ENCODE assay signal across 27 cellular contexts in genomic region chr10:30535677-30536076, GRCh38.
"Had no signal": no experiment of that assay in that cellular context is flagged by ENCODE, and none has a peak within 500 bp of the region (broad histone marks: within the 10 kb centered on the region; RNA-seq: fewer than 3 reads in every experiment).

No MANE protein-coding gene starts in this region.

- H3K4me3 Mint-ChIP-seq: dendritic cell treated with granulocyte-macrophage colony-stimulating factor and Interleukin-4, amounts not matched to agents 40 ng/mL and 50 ng/mL, for 4 days; effector memory CD8-positive, alpha-beta T cell; endodermal cell; immature natural killer cell; naive thymus-derived CD4-positive, alpha-beta T cell had no signal

- H3K79me2 ChIP-seq: hepatocyte had no signal

- H3K27me3 Mint-ChIP-seq: dendritic cell treated with granulocyte-macrophage colony-stimulating factor and Interleukin-4, amounts not matched to agents 40 ng/mL and 50 ng/mL, for 4 days; effector memory CD8-positive, alpha-beta T cell had no signal

- H3K27ac Mint-ChIP-seq: effector memory CD8-positive, alpha-beta T cell had no signal

- H3K4me2 ChIP-seq: hepatocyte had no signal

- DNase-seq: colonic mucosa; cortex of kidney; effector CD8-positive, alpha-beta T cell; effector memory CD8-positive, alpha-beta T cell; endodermal cell; erythroblast; esophagus squamous epithelium; foreskin fibroblast; foreskin melanocyte; gastrocnemius medialis; heart left ventricle; hypothalamus; immature natural killer cell; islet precursor cell; kidney; kidney glomerular epithelial cell; left colon; left ventricle myocardium superior; lower lobe of right lung; mesenchymal stem cell; midbrain; naive thymus-derived CD4-positive, alpha-beta T cell had no signal

- H3K4me3 ChIP-seq: colonic mucosa, esophagus squamous epithelium, gastrocnemius medialis, heart left ventricle, hepatocyte, lower lobe of right lung had no signal

- H3K36me3 ChIP-seq: colonic mucosa, esophagus squamous epithelium, gastrocnemius medialis, heart left ventricle, lower lobe of right lung had no signal

- H3K27me3 ChIP-seq: colonic mucosa, esophagus squamous epithelium, gastrocnemius medialis, heart left ventricle, hepatocyte had no signal

- H3K27ac ChIP-seq: colonic mucosa, epithelial cell of prostate, esophagus squamous epithelium, hepatocyte, lower lobe of right lung had no signal

- ATAC-seq: effector memory CD8-positive, alpha-beta T cell; esophagus mucosa; gastrocnemius medialis; heart left ventricle; left colon; left lobe of liver; left ventricle myocardium superior; lower lobe of right lung; naive thymus-derived CD4-positive, alpha-beta T cell had no signal

- H3K4me1 ChIP-seq: colonic mucosa had no signal

- H3K9me3 ChIP-seq: colonic mucosa, esophagus squamous epithelium, gastrocnemius medialis, lower lobe of right lung had no signal

- H3K36me3 Mint-ChIP-seq: naive thymus-derived CD4-positive, alpha-beta T cell had no signal
